23 cellular contexts compared by ENCODE assay signal in genomic region chr6:76533661-76534060, GRCh38.
A peak's percentile ranks its signal among the peaks of the same experiment; 100 is the strongest.
DNase-seq lines count a peak whose midpoint lies in the region; ATAC-seq lines count a peak whose summit lies in the region.
"Had no signal": no experiment of that assay in that cellular context is flagged by ENCODE, and none has a peak within 500 bp of the region (broad histone marks: within the 10 kb centered on the region; RNA-seq: fewer than 3 reads in every experiment).

No MANE protein-coding gene starts in this region.

- H3K9me3 Mint-ChIP-seq in stimulated activated memory B cell treated with anti-CD40 and anti-IgM and Interleukin-4, amounts not matched to agents 10 μg/mL and 1 μg/mL and 100 μg/mL, for 72 hours, result peaks cover 12% of the 10 kb centered on the region

- no peaks in the 10 kb centered on the region for H3K36me3 ChIP-seq in neuronal stem cell (replicated peaks in 1 of 2; ENCODE audit: control insufficient read depth in 2 of 2, insufficient read depth in 2 of 2, low read length in 2 of 2)
- H3K36me3 ChIP-seq: BE2C, BLaER1 had no signal

- DNase-seq in neuronal stem cell (ENCODE audit: low spot score) (no peak), activated T-cell treated with anti-CD3 and anti-CD28 coated beads for 4 hours (no peak)
- DNase-seq in activated effector memory CD4-positive, alpha-beta T cell treated with anti-CD3 and anti-CD28 coated beads, Interleukin-2, amount 50 U/mL, for 16 hours, result no peak
- DNase-seq: 8988T; ACHN; BE2C; C1 segment of cervical spinal cord; CD4-positive, alpha-beta memory T cell; CD4-positive, CD25-positive, alpha-beta regulatory T cell; CD8-positive, alpha-beta memory T cell; COR-L47; DMS 273 treated with DMSO at 0.1 percent for 48 hours; DMS153; DMS53; DMS79; DND-41; EL; GDM1 had no signal

- H2AFZ ChIP-seq in neuronal stem cell (ENCODE audit: low read length), result no peak overlapping the region

- no peaks in the 10 kb centered on the region for H3K4me1 ChIP-seq in neuronal stem cell (ENCODE audit: control insufficient read depth in 2 of 2, insufficient read depth in 1 of 2, low read depth in 1 of 2, low read length in 2 of 2)
- H3K4me1 ChIP-seq: BE2C, BLaER1 had no signal

- H2AK5ac ChIP-seq in neuronal stem cell (ENCODE audit: low read depth, low read length), result no peak overlapping the region

- H3K27me3 ChIP-seq in neuronal stem cell (ENCODE audit: control insufficient read depth in 3 of 3, insufficient read depth in 3 of 3, low read depth in 1 of 3, low read length in 3 of 3), result no peaks in the 10 kb centered on the region
- H3K27me3 ChIP-seq: BE2C, BLaER1 had no signal

- no peak overlapping the region for H3K4ac ChIP-seq in neuronal stem cell (ENCODE audit: low read length)

- H3K4me3 ChIP-seq in neuronal stem cell (ENCODE audit: low read length in 2 of 2), result no peak overlapping the region
- H3K4me3 ChIP-seq: BLaER1, GM12878 had no signal

- H3K36me3 Mint-ChIP-seq in stimulated activated memory B cell treated with anti-CD40 and anti-IgM and Interleukin-4, amounts not matched to agents 10 μg/mL and 1 μg/mL and 100 μg/mL, for 72 hours, result no peaks in the 10 kb centered on the region
- H3K36me3 Mint-ChIP-seq: CD14-positive monocyte; CD4-positive, alpha-beta memory T cell; CD8-positive, alpha-beta memory T cell had no signal

- H4K91ac ChIP-seq in neuronal stem cell (ENCODE audit: low read depth, low read length, poor library complexity), result no peak overlapping the region

- no peak overlapping the region for H3K4me2 ChIP-seq in neuronal stem cell (ENCODE audit: insufficient read depth, low read length, poor library complexity, severe bottlenecking)
- H3K4me2 ChIP-seq: BLaER1 had no signal

- H3K4me1 Mint-ChIP-seq in stimulated activated memory B cell treated with anti-CD40 and anti-IgM and Interleukin-4, amounts not matched to agents 10 μg/mL and 1 μg/mL and 100 μg/mL, for 72 hours, result no peaks in the 10 kb centered on the region
- H3K4me1 Mint-ChIP-seq: CD14-positive monocyte; CD4-positive, alpha-beta memory T cell; CD8-positive, alpha-beta memory T cell had no signal

- H2BK5ac ChIP-seq in neuronal stem cell (ENCODE audit: low read length), result peak overlapping the region; percentile 71

- peaks cover 0 to 4% of the 10 kb centered on the region in 2 donors for H3K9me3 ChIP-seq in neuronal stem cell (replicated peaks in 1 of 2; ENCODE audit: control insufficient read depth in 2 of 2, insufficient read depth in 1 of 2, low read depth in 1 of 2, low read length in 2 of 2)
- H3K9me3 ChIP-seq: BLaER1 had no signal

- no CpG with 5 or more reads among the region's 4 CpGs for WGBS in neuronal stem cell (ENCODE audit: extremely low coverage in 2 of 2, insufficient read length in 2 of 2, insufficient replicate concordance in 1 of 2), 2 donors

- H3K9ac ChIP-seq in neuronal stem cell (ENCODE audit: low read depth, low read length, poor library complexity), result no peak overlapping the region
- H3K9ac ChIP-seq: BLaER1 had no signal

- no peak overlapping the region for H3K27ac ChIP-seq in neuronal stem cell (replicated peaks; ENCODE audit: low read length)
- H3K27ac ChIP-seq: BLaER1 had no signal

- no peak overlapping the region for H3K18ac ChIP-seq in neuronal stem cell (ENCODE audit: low read length)

- H4K8ac ChIP-seq in neuronal stem cell (ENCODE audit: low read depth, low read length), result no peak overlapping the region

- no peak overlapping the region for H2BK12ac ChIP-seq in neuronal stem cell (ENCODE audit: low read length)

- H3K4me3 Mint-ChIP-seq in stimulated activated memory B cell treated with anti-CD40 and anti-IgM and Interleukin-4, amounts not matched to agents 10 μg/mL and 1 μg/mL and 100 μg/mL, for 72 hours, result no peak overlapping the region
- H3K4me3 Mint-ChIP-seq: CD14-positive monocyte; CD4-positive, alpha-beta memory T cell; CD4-positive, CD25-positive, alpha-beta regulatory T cell; CD8-positive, alpha-beta memory T cell had no signal

- H3K14ac ChIP-seq in neuronal stem cell (ENCODE audit: low read length), result peak overlapping the region; percentile 84

- H2BK15ac ChIP-seq in neuronal stem cell (ENCODE audit: low read length), result no peak overlapping the region

- peak; percentile 24 for ATAC-seq in stimulated activated memory B cell treated with anti-CD40 and anti-IgM and Interleukin-4, amounts not matched to agents 10 μg/mL and 1 μg/mL and 100 μg/mL, for 72 hours
- ATAC-seq in HG03457 (IDR thresholded peaks at IDR 0.05; ENCODE audit: unreplicated experiment), result no peak
- ATAC-seq: GM12878 had no signal

- H3K79me1 ChIP-seq in neuronal stem cell (ENCODE audit: low read depth, low read length), result no peaks in the 10 kb centered on the region

- no peak overlapping the region for H3K27ac Mint-ChIP-seq in stimulated activated memory B cell treated with anti-CD40 and anti-IgM and Interleukin-4, amounts not matched to agents 10 μg/mL and 1 μg/mL and 100 μg/mL, for 72 hours
- H3K27ac Mint-ChIP-seq: CD14-positive monocyte; CD4-positive, alpha-beta memory T cell; CD4-positive, CD25-positive, alpha-beta regulatory T cell; CD8-positive, alpha-beta memory T cell had no signal

- no peaks in the 10 kb centered on the region for H3K27me3 Mint-ChIP-seq in stimulated activated memory B cell treated with anti-CD40 and anti-IgM and Interleukin-4, amounts not matched to agents 10 μg/mL and 1 μg/mL and 100 μg/mL, for 72 hours
- H3K27me3 Mint-ChIP-seq: CD4-positive, alpha-beta memory T cell; CD8-positive, alpha-beta memory T cell had no signal

- no peak overlapping the region for H3K23ac ChIP-seq in neuronal stem cell (ENCODE audit: low read depth, low read length, poor library complexity)

- H2BK120ac ChIP-seq in neuronal stem cell (ENCODE audit: low read depth, low read length), result no peak overlapping the region
